ENCODE assay signal across 1 cellular context in the genomic region with DNA sequence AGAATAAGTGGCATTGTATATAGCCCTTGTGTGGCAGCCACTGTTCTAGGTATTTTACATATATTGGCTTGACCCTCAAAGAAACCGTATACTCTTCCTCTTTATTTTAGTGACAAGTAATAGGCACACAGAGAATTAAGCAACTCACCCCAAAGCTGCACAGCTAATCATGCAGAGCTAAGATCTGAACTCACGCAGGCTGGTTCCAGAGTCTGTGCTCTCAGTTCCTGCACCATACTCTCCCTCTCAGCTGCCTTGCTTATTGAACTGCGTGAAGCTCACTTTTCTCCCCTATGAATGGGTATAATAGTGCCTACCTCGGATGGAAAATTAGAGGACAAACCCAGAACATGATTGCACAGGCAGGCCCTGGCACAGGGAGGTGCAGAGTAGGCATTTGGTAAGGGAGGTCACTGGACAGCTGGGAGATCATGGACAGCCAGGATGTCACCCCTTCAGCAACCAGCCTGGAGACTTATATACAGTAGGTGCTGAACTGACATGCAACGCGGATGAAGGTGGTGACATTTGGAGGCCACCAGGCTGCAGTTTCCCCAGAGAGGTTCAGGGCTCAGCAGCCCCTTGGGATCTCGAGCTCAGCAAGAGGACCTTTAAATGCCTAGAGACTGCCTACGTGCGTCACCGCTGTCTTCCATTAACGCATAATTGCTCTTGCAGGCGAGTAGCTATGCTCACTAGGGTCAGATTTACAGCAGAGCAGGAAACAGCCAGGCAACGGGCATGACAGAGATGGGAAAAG.
TF ChIP-seq lines count a peak whose summit lies in the region.

No MANE protein-coding gene starts in this region.

TF ChIP-seq in H1, 55 proteins besides CTCF, POLR2A, EP300 and RAD21:
- TF ChIP-seq TAF1 (IDR thresholded peaks at IDR 0.05; ENCODE audit: low read depth, low read length) = no peak
- no peak for TF ChIP-seq TBP (IDR thresholded peaks at IDR 0.05; ENCODE audit: low read depth, low read length)
- no peak for TF ChIP-seq JUN (IDR thresholded peaks at IDR 0.05; ENCODE audit: low read depth, low read length)
- no peak for TF ChIP-seq SIX5 (IDR thresholded peaks at IDR 0.05; ENCODE audit: low read depth, low read length)
- TF ChIP-seq SAP30 (IDR thresholded peaks at IDR 0.05; ENCODE audit: insufficient read depth, insufficient replicate concordance, low read length) = no peak
- no peak for TF ChIP-seq TEAD4 (IDR thresholded peaks at IDR 0.05; ENCODE audit: low read depth, low read length)
- no peak for TF ChIP-seq JUND (IDR thresholded peaks at IDR 0.05; ENCODE audit: low read length)
- no peak for TF ChIP-seq ASH2L (IDR thresholded peaks at IDR 0.05; ENCODE audit: low read length)
- TF ChIP-seq KDM5A (IDR thresholded peaks at IDR 0.05; ENCODE audit: low read length) = no peak
- TF ChIP-seq POU5F1 (IDR thresholded peaks at IDR 0.05; ENCODE audit: low read depth, low read length) = no peak
- TF ChIP-seq, protein P1, sequence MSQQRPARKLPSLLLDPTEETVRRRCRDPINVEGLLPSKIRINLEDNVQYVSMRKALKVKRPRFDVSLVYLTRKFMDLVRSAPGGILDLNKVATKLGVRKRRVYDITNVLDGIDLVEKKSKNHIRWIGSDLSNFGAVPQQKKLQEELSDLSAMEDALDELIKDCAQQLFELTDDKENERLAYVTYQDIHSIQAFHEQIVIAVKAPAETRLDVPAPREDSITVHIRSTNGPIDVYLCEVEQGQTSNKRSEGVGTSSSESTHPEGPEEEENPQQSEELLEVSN (IDR thresholded peaks at IDR 0.05) = no peak
- no peak for TF ChIP-seq MAX (IDR thresholded peaks at IDR 0.05)
- no peak for TF ChIP-seq CBX5 (IDR thresholded peaks at IDR 0.05; ENCODE audit: low read depth, low read length)
- TF ChIP-seq ZNF274 (IDR thresholded peaks at IDR 0.05; ENCODE audit: borderline replicate concordance, extremely low read depth, low read length) = no peak
- no peak for TF ChIP-seq CBX8 (IDR thresholded peaks at IDR 0.05; ENCODE audit: borderline replicate concordance, low read depth, low read length)
- TF ChIP-seq SIN3A (conservative IDR thresholded peaks at IDR 0.05 in 1 of 2, IDR thresholded peaks at IDR 0.05 in 1 of 2; ENCODE audit: low read depth in 1 of 2, low read length in 2 of 2) = no peak
- no peak for TF ChIP-seq SRF (IDR thresholded peaks at IDR 0.05; ENCODE audit: low read depth, low read length)
- TF ChIP-seq CHD7 (IDR thresholded peaks at IDR 0.05; ENCODE audit: insufficient replicate concordance, low read length) = no peak
- TF ChIP-seq, protein P2, sequence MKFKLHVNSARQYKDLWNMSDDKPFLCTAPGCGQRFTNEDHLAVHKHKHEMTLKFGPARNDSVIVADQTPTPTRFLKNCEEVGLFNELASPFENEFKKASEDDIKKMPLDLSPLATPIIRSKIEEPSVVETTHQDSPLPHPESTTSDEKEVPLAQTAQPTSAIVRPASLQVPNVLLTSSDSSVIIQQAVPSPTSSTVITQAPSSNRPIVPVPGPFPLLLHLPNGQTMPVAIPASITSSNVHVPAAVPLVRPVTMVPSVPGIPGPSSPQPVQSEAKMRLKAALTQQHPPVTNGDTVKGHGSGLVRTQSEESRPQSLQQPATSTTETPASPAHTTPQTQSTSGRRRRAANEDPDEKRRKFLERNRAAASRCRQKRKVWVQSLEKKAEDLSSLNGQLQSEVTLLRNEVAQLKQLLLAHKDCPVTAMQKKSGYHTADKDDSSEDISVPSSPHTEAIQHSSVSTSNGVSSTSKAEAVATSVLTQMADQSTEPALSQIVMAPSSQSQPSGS (IDR thresholded peaks at IDR 0.05; ENCODE audit: low read length) = no peak
